In the genomic region with DNA sequence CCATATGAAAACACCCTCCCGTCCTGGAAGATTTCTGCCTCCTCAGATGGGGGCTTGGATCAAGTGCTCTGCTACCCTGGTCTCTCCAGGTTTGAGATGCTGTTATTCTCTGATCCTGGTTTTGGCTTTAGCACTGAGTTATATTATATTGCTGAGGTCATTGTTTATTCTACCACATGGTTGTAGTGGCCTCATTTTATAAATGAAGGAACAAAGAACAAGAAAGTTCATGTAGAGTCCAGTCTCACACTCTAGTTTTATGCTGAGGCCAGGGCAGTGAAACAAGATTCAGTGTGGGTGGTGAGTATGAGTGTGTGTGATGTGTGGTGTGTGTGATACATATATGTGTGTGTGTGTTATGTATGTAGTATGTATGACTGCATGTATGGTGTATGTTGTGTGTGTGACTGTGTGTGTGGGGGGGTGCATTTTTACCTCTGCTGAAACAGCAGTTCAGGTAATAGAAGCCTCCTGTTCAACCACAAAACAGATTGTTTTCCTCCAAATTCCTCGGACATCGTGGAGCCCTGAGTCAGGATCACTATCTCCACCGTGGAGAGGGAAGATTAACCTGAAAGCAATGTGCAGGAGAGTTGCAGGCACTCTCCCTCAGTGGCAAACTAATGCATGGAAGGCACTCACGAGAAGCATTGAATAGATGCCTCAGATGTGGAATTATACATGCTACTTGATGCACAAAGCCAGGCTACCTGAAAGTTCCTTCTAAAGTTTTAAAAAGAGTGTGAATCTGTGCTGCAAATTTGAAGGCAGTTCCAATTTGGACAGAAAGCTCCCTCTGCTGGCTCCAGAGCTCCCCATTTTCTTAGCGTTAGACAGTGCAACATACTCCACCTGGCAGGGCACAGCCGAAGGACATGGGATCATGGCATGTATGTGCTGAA, we compare ENCODE assay signal across 9 cellular contexts.
DNase-seq lines count a peak whose midpoint lies in the region; ATAC-seq and TF ChIP-seq lines count a peak whose summit lies in the region.
"Had no signal": no experiment of that assay in that cellular context is flagged by ENCODE, and none has a peak within 500 bp of the region (broad histone marks: within the 10 kb centered on the region; RNA-seq: fewer than 3 reads in every experiment).

No MANE protein-coding gene starts in this region.

- 23% methylated on average over 7 of the region's 7 CpGs for WGBS in right cardiac atrium

- H3K4me1 Mint-ChIP-seq in WTC11 = peaks cover 38% of the 10 kb centered on the region
- H3K4me1 Mint-ChIP-seq: CD4-positive, CD25-positive, alpha-beta regulatory T cell had no signal

- ATAC-seq in WTC11 = peak; percentile 90
- peak; percentile 61 to 78 for ATAC-seq in right cardiac atrium
- peak; percentile 89 for ATAC-seq in sciatic nerve
- no peak for ATAC-seq in GM19463 (IDR thresholded peaks at IDR 0.05; ENCODE audit: unreplicated experiment)

- H3K9me3 ChIP-seq in right cardiac atrium (ENCODE audit: control insufficient read depth, low read length) = no peaks in the 10 kb centered on the region

- intact Hi-C loops in right cardiac atrium (cut with DNase I) (loop anchor here in 3 of 4 donors (5.0 to 10.0 kb wide), 4 partner anchors 854 to 894 kb away; no protein-coding TSS in a partner anchor), sciatic nerve (cut with DNase I) (no loop called here)

- no peak overlapping the region for H3K4me3 ChIP-seq in right cardiac atrium (ENCODE audit: low read length)

- no peaks in the 10 kb centered on the region for H3K9me3 Mint-ChIP-seq in WTC11

- TF ChIP-seq CTCF in WTC11 (IDR thresholded peaks at IDR 0.05) = no peak

- no peaks in the 10 kb centered on the region for H3K27me3 ChIP-seq in right cardiac atrium (ENCODE audit: control insufficient read depth, insufficient read depth)

- CTCF ChIA-PET in WTC11 (lab: Charles Lee) = interaction anchor here (0.5 to 2.8 kb wide), 9 partner anchors 12 to 890 kb away, joined by 3 to 17 read pairs (median 6); no protein-coding TSS in a partner anchor

- POLR2A ChIA-PET in WTC11 (lab: Charles Lee) = no interaction called here

- H3K4me1 ChIP-seq in right cardiac atrium (ENCODE audit: control insufficient read depth, insufficient read depth, low read length) = no peaks in the 10 kb centered on the region

- DNase-seq in NCI-H748 (lab: John Stamatoyannopoulos, UW; ENCODE audit: unreplicated experiment) (peak; percentile 8), NCI-H748 treated with DMSO at 0.1 percent for 48 hours (lab: John Stamatoyannopoulos, UW) (no peak), WTC11 (ENCODE audit: low spot score) (peak; percentile 40), right cardiac atrium (peak in 2 of 3 donors; percentile 31 to 61), sciatic nerve (ENCODE audit: low spot score) (peak; percentile 75), NOMO-1 treated with dmso at 0.1 percent for 144 hours (lab: John Stamatoyannopoulos, UW; ENCODE audit: unreplicated experiment) (no peak), NCI-H526 treated with DMSO at 0.1 percent for 48 hours (lab: John Stamatoyannopoulos, UW) (no peak)

- H3K4me3 Mint-ChIP-seq in WTC11 = no peak overlapping the region
- H3K4me3 Mint-ChIP-seq: CD4-positive, CD25-positive, alpha-beta regulatory T cell had no signal

- H3K27ac ChIP-seq in right cardiac atrium (ENCODE audit: low read length) = no peak overlapping the region

- H3K27ac Mint-ChIP-seq in WTC11 = no peak overlapping the region
- H3K27ac Mint-ChIP-seq: CD4-positive, CD25-positive, alpha-beta regulatory T cell had no signal

- H3K36me3 Mint-ChIP-seq in WTC11 = no peaks in the 10 kb centered on the region
- H3K36me3 Mint-ChIP-seq: CD4-positive, CD25-positive, alpha-beta regulatory T cell had no signal

- no peaks in the 10 kb centered on the region for H3K27me3 Mint-ChIP-seq in WTC11 (ENCODE audit: low read depth)

TF ChIP-seq in WTC11, 78 proteins besides CTCF, POLR2A, EP300 and RAD21 (continues in another document):
- TF ChIP-seq, protein P1, sequence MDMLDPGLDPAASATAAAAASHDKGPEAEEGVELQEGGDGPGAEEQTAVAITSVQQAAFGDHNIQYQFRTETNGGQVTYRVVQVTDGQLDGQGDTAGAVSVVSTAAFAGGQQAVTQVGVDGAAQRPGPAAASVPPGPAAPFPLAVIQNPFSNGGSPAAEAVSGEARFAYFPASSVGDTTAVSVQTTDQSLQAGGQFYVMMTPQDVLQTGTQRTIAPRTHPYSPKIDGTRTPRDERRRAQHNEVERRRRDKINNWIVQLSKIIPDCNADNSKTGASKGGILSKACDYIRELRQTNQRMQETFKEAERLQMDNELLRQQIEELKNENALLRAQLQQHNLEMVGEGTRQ (CRISPR knock-in tag; IDR thresholded peaks at IDR 0.05) = no peak
- TF ChIP-seq ETV6 (CRISPR knock-in tag; IDR thresholded peaks at IDR 0.05) = no peak
- no peak for TF ChIP-seq NFE2L1 (CRISPR knock-in tag; IDR thresholded peaks at IDR 0.05)
- TF ChIP-seq, protein P2, sequence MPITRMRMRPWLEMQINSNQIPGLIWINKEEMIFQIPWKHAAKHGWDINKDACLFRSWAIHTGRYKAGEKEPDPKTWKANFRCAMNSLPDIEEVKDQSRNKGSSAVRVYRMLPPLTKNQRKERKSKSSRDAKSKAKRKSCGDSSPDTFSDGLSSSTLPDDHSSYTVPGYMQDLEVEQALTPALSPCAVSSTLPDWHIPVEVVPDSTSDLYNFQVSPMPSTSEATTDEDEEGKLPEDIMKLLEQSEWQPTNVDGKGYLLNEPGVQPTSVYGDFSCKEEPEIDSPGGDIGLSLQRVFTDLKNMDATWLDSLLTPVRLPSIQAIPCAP (CRISPR knock-in tag; IDR thresholded peaks at IDR 0.05) = no peak
- TF ChIP-seq ZNF671 (CRISPR knock-in tag; IDR thresholded peaks at IDR 0.05) = no peak
- TF ChIP-seq SMAD3 (CRISPR knock-in tag; IDR thresholded peaks at IDR 0.05; ENCODE audit: borderline replicate concordance) = no peak
- TF ChIP-seq, protein P3, sequence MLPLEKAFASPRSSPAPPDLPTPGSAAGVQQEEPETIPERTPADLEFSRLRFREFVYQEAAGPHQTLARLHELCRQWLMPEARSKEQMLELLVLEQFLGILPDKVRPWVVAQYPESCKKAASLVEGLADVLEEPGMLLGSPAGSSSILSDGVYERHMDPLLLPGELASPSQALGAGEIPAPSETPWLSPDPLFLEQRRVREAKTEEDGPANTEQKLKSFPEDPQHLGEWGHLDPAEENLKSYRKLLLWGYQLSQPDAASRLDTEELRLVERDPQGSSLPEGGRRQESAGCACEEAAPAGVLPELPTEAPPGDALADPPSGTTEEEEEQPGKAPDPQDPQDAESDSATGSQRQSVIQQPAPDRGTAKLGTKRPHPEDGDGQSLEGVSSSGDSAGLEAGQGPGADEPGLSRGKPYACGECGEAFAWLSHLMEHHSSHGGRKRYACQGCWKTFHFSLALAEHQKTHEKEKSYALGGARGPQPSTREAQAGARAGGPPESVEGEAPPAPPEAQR (CRISPR knock-in tag; IDR thresholded peaks at IDR 0.05) = no peak
- TF ChIP-seq, protein P4, sequence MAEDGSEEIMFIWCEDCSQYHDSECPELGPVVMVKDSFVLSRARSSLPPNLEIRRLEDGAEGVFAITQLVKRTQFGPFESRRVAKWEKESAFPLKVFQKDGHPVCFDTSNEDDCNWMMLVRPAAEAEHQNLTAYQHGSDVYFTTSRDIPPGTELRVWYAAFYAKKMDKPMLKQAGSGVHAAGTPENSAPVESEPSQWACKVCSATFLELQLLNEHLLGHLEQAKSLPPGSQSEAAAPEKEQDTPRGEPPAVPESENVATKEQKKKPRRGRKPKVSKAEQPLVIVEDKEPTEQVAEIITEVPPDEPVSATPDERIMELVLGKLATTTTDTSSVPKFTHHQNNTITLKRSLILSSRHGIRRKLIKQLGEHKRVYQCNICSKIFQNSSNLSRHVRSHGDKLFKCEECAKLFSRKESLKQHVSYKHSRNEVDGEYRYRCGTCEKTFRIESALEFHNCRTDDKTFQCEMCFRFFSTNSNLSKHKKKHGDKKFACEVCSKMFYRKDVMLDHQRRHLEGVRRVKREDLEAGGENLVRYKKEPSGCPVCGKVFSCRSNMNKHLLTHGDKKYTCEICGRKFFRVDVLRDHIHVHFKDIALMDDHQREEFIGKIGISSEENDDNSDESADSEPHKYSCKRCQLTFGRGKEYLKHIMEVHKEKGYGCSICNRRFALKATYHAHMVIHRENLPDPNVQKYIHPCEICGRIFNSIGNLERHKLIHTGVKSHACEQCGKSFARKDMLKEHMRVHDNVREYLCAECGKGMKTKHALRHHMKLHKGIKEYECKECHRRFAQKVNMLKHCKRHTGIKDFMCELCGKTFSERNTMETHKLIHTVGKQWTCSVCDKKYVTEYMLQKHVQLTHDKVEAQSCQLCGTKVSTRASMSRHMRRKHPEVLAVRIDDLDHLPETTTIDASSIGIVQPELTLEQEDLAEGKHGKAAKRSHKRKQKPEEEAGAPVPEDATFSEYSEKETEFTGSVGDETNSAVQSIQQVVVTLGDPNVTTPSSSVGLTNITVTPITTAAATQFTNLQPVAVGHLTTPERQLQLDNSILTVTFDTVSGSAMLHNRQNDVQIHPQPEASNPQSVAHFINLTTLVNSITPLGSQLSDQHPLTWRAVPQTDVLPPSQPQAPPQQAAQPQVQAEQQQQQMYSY (CRISPR knock-in tag; IDR thresholded peaks at IDR 0.05) = no peak
- TF ChIP-seq NFYB (CRISPR knock-in tag; conservative IDR thresholded peaks at IDR 0.05; ENCODE audit: low read depth) = no peak
- TF ChIP-seq, protein P5, sequence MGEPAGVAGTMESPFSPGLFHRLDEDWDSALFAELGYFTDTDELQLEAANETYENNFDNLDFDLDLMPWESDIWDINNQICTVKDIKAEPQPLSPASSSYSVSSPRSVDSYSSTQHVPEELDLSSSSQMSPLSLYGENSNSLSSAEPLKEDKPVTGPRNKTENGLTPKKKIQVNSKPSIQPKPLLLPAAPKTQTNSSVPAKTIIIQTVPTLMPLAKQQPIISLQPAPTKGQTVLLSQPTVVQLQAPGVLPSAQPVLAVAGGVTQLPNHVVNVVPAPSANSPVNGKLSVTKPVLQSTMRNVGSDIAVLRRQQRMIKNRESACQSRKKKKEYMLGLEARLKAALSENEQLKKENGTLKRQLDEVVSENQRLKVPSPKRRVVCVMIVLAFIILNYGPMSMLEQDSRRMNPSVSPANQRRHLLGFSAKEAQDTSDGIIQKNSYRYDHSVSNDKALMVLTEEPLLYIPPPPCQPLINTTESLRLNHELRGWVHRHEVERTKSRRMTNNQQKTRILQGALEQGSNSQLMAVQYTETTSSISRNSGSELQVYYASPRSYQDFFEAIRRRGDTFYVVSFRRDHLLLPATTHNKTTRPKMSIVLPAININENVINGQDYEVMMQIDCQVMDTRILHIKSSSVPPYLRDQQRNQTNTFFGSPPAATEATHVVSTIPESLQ (CRISPR knock-in tag; IDR thresholded peaks at IDR 0.05) = no peak

Comparison
In these comparisons a context has a peak if more than half of its experiments do, and no peak if none do; other contexts are left out.
1. DNase-seq: peak in NCI-H748 (single experiment), WTC11 (single experiment), right cardiac atrium (2 of 3) and sciatic nerve (single experiment); none in NCI-H748 treated with DMSO at 0.1 percent for 48 hours (single experiment), NOMO-1 treated with dmso at 0.1 percent for 144 hours (single experiment) and NCI-H526 treated with DMSO at 0.1 percent for 48 hours (single experiment).